ENCODE assay signal across 8 cellular contexts in the genomic region with DNA sequence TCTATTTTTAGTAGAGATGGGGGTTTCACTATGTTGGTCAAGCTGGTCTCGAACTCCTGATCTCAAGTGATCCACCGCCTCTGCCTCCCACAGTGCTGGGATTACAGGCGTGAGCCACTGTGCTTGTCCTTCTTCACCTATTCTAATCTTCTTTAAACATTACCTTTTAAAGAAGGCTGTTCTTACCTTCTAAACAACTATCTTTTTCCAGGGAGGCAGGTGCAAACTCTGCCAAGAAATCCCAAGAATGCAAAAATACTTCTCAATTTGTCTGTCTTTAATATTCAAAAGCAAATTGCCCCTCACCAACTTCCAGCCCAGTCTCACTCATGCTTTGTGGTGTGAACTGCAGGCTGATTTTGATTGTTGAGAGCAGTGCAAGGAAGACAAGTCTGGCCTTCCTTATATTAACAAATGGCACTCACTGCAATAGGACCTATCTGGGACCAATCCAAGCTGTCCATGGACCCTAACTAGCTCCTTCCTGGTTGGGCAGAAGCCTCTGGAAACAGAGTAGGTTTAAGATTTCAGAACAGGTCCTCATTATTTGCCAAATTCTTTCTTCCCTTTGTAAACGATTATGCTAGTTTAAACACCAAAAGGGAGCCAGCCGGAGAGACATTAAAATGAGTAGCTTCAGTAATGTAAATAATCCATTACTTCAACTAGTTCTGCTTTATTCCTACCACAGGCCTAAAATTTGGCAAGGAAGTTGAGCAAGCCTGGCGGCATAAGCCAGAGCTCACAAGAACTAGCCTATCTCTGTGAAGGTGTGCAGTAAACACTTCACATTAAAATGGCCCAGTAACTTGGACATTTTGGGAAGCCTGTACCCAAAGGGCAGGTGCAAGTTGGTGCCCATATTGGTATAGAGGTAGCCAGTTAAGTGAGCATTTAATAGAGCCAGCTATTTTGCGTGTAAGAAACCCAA. TPM values are rescaled to one million over a fixed set of nuclear protein-coding genes. Genes with fewer than 3 reads are reported as not detected.
DNase-seq lines count a peak whose midpoint lies in the region; ATAC-seq and TF ChIP-seq lines count a peak whose summit lies in the region.

No MANE protein-coding gene starts in this region.

- no peaks in the 10 kb centered on the region for H3K27me3 ChIP-seq in ascending aorta
- H3K27me3 ChIP-seq in testis = no peaks in the 10 kb centered on the region

- H3K4me1 ChIP-seq in ascending aorta (peaks cover 0 to 21% of the 10 kb centered on the region in 2 donors), testis (peaks cover 19% of the 10 kb centered on the region)

- peaks cover 5% of the 10 kb centered on the region in 2 donors for H3K36me3 ChIP-seq in ascending aorta
- no peaks in the 10 kb centered on the region for H3K36me3 ChIP-seq in testis (ENCODE audit: low read depth, missing control alignments)

- H3K4me3 ChIP-seq in ascending aorta = peak overlapping the region; percentile 94
- H3K4me3 ChIP-seq in testis = peak overlapping the region; percentile 96 to 97

- peak overlapping the region; percentile 98 to 99 for H3K27ac ChIP-seq in ascending aorta
- peak overlapping the region; percentile 95 for H3K27ac ChIP-seq in testis

- TF ChIP-seq CTCF in ascending aorta (IDR thresholded peaks at IDR 0.05) (no peak), testis (IDR thresholded peaks at IDR 0.05) (no peak)

- WGBS in testis, 2 donors = 37 to 47% methylated on average over 7 of the region's 7 CpGs

- intact Hi-C loops in ascending aorta (cut with DNase I) = loop anchor here (5.0 to 10.0 kb wide), 3 partner anchors 110 to 1588 kb away; a partner anchor contains a TSS
- intact Hi-C loops in testis (cut with DNase I; ENCODE audit: low total_unique reads) = no loop called here

- no peaks in the 10 kb centered on the region for H3K9me3 ChIP-seq in ascending aorta
- H3K9me3 ChIP-seq in testis = no peaks in the 10 kb centered on the region

- DNase-seq in ELR (ENCODE audit: low read depth) = peak; percentile 53
- DNase-seq in NAMALWA (ENCODE audit: low spot score) = peak; percentile 58
- DNase-seq in ascending aorta (ENCODE audit: low spot score in 2 of 2) = no peak
- peak; percentile 26 for DNase-seq in kidney glomerular epithelial cell (lab: John Stamatoyannopoulos, UW)
- no peak for DNase-seq in testis
- DNase-seq in left lobe of liver (ENCODE audit: low spot score) = no peak

- no peak for ATAC-seq in GM19324 (IDR thresholded peaks at IDR 0.05; ENCODE audit: low FRiP score, unreplicated experiment)
- ATAC-seq in left lobe of liver = no peak
- no peak for ATAC-seq in HG03108 (IDR thresholded peaks at IDR 0.05; ENCODE audit: unreplicated experiment)

- TF ChIP-seq POLR2A in testis (IDR thresholded peaks at IDR 0.05) = no peak

RNA-seq across cellular contexts. Expression of a gene that starts 1.6 kb away (rescaled TPM):
- total RNA-seq in ascending aorta (146 TPM), testis (100 to 1,000 TPM; 120 to 136 TPM), left lobe of liver (50.5 TPM)
- polyA plus RNA-seq in testis (ENCODE audit: insufficient read depth, low read depth, low replicate concordance) = 45.4 TPM

RNA-seq across cellular contexts. Expression of a gene that starts 15.6 kb away (rescaled TPM):
- total RNA-seq in ascending aorta (not detected), testis (10 to 100 TPM; 19.7 to 28.3 TPM), left lobe of liver (3.3 TPM)
- polyA plus RNA-seq in testis (ENCODE audit: insufficient read depth, low read depth, low replicate concordance) = 46.6 TPM

Comparison
In these comparisons a context has a peak if more than half of its experiments do, and no peak if none do; other contexts are left out.
1. DNase-seq: peak in ELR (single experiment), NAMALWA (single experiment) and kidney glomerular epithelial cell (single experiment); none in ascending aorta (0 of 2), testis (single experiment) and left lobe of liver (single experiment).